15 cellular contexts compared by ENCODE assay signal in the genomic region with DNA sequence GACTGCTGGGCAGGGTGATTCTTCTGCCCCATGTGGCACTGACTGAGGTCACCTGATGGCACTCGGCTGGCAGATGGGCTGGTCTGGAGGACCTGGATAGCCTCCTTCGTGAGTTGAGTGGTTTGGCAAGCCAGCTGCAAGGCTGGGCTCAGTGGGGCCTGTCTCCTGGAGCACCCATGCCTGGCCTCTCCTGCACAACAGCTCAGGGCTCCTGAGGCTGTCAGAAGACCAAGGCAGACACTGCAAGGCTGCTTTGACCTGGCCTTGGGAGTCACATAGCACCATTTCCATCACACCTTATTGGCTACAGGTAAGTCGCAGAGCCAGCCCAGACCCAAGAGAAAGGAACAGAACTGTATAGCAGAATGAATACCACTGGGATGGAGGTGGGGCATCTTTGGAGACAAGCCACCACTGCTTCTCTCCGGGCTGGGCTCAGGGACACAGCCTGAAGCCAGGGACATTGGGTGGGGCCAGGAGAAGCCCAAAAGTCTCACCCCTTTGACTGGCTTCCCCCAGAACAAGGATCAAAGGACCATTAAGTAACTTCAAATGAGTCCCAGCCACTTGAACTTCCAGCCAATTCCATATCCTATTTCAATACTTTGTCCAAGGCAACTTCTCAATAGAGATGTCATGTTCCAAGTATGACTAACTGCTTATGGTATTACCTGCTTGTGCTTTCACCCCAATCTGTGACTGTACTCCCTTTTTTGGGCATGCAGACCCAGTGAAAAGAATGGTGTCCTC.
A peak's percentile ranks its signal among the peaks of the same experiment; 100 is the strongest.
DNase-seq lines count a peak whose midpoint lies in the region; ATAC-seq and TF ChIP-seq lines count a peak whose summit lies in the region.
"Had no signal": no experiment of that assay in that cellular context is flagged by ENCODE, and none has a peak within 500 bp of the region (broad histone marks: within the 10 kb centered on the region; RNA-seq: fewer than 3 reads in every experiment).

No MANE protein-coding gene starts in this region.

- no peaks in the 10 kb centered on the region for H3K27me3 Mint-ChIP-seq in activated CD4-positive, alpha-beta T cell treated with anti-CD3 and anti-CD28 coated beads for 36 hours
- H3K27me3 Mint-ChIP-seq in type B pancreatic cell = no peaks in the 10 kb centered on the region
- H3K27me3 Mint-ChIP-seq: activated naive CD4-positive, alpha-beta T cell treated with anti-CD3 and anti-CD28 coated beads, Interleukin-2, amount 50 U/mL, for 24 hours; dendritic cell treated with granulocyte-macrophage colony-stimulating factor and Interleukin-4, amounts not matched to agents 40 ng/mL and 50 ng/mL, for 4 days had no signal

- H3K36me3 Mint-ChIP-seq in activated CD4-positive, alpha-beta T cell treated with anti-CD3 and anti-CD28 coated beads for 36 hours (ENCODE audit: low read depth) = no peaks in the 10 kb centered on the region
- H3K36me3 Mint-ChIP-seq in type B pancreatic cell = no peaks in the 10 kb centered on the region
- H3K36me3 Mint-ChIP-seq: activated naive CD4-positive, alpha-beta T cell treated with anti-CD3 and anti-CD28 coated beads, Interleukin-2, amount 50 U/mL, for 24 hours had no signal

- no peaks in the 10 kb centered on the region for H4K20me1 ChIP-seq in BLaER1

- ATAC-seq in lower lobe of right lung = peak; percentile 32 to 39
- ATAC-seq in activated CD4-positive, alpha-beta T cell treated with anti-CD3 and anti-CD28 coated beads for 36 hours = no peak
- ATAC-seq: left lobe of liver had no signal

- no peaks in the 10 kb centered on the region for H3K36me3 ChIP-seq in BLaER1
- no peaks in the 10 kb centered on the region for H3K36me3 ChIP-seq in breast epithelium
- H3K36me3 ChIP-seq in lower lobe of right lung = no peaks in the 10 kb centered on the region
- H3K36me3 ChIP-seq in transverse colon = no peaks in the 10 kb centered on the region
- H3K36me3 ChIP-seq: BE2C had no signal

- H3K27ac ChIP-seq in BLaER1 (0 out of 2 replicates have a peak overlapping the region, but pooled peaks have one; percentile 18), breast epithelium (peak overlapping the region; percentile 74 to 80), lower lobe of right lung (no peak overlapping the region), transverse colon (no peak overlapping the region)

- no peak overlapping the region for H3K4me3 ChIP-seq in BLaER1
- no peak overlapping the region for H3K4me3 ChIP-seq in breast epithelium
- no peak overlapping the region for H3K4me3 ChIP-seq in lower lobe of right lung
- H3K4me3 ChIP-seq in transverse colon = no peak overlapping the region

- H3K4me1 Mint-ChIP-seq in activated CD4-positive, alpha-beta T cell treated with anti-CD3 and anti-CD28 coated beads for 36 hours = no peaks in the 10 kb centered on the region
- H3K4me1 Mint-ChIP-seq in type B pancreatic cell (ENCODE audit: unreplicated experiment) = no peaks in the 10 kb centered on the region
- H3K4me1 Mint-ChIP-seq: activated naive CD4-positive, alpha-beta T cell treated with anti-CD3 and anti-CD28 coated beads, Interleukin-2, amount 50 U/mL, for 24 hours had no signal

- DNase-seq in NAMALWA (ENCODE audit: low spot score) (peak; percentile 16), breast epithelium (ENCODE audit: low spot score in 2 of 2) (peak in 1 of 2 donors; percentile 62), lower lobe of right lung (no peak), transverse colon (no peak), nucleus accumbens (lab: John Stamatoyannopoulos, UW) (no peak), type B pancreatic cell (ENCODE audit: extremely low spot score, unreplicated experiment) (no peak)
- DNase-seq in activated CD4-positive, alpha-beta T cell treated with anti-CD3 and anti-CD28 coated beads for 36 hours = no peak
- DNase-seq: BE2C, head of caudate nucleus, NCI-H1105 had no signal

- no peak for TF ChIP-seq EP300 in transverse colon (IDR thresholded peaks at IDR 0.05; ENCODE audit: low read depth)

- no peaks in the 10 kb centered on the region for H3K9me3 Mint-ChIP-seq in activated CD4-positive, alpha-beta T cell treated with anti-CD3 and anti-CD28 coated beads for 36 hours (ENCODE audit: low read depth)
- H3K9me3 Mint-ChIP-seq in type B pancreatic cell = no peaks in the 10 kb centered on the region
- H3K9me3 Mint-ChIP-seq: activated naive CD4-positive, alpha-beta T cell treated with anti-CD3 and anti-CD28 coated beads, Interleukin-2, amount 50 U/mL, for 24 hours; dendritic cell treated with granulocyte-macrophage colony-stimulating factor and Interleukin-4, amounts not matched to agents 40 ng/mL and 50 ng/mL, for 4 days; T-helper 1 cell treated with Interleukin-12 subunit alpha and Interleukin-12 subunit beta and Interleukin-4 antibody, amounts not matched to agents 30 μg/mL and 1 μg/mL, for 36 hours had no signal

- in situ Hi-C loops in transverse colon (cut with MboI; ENCODE audit: low pct_ligation_motif_present in 1 of 4, low pct_unique_long_range_greater_than_20kb in 1 of 4, low sequenced_read_pairs in 3 of 4) = no loop called here

- 87% methylated on average over 3 of the region's 4 CpGs; no CpG with 5 or more reads in 1 of the 2 donors for WGBS in transverse colon (ENCODE audit: low coverage in 1 of 2), 2 donors

- H3K9me3 ChIP-seq in BLaER1 (no peaks in the 10 kb centered on the region), breast epithelium (no peaks in the 10 kb centered on the region), lower lobe of right lung (no peaks in the 10 kb centered on the region), transverse colon (no peaks in the 10 kb centered on the region)
- H3K9me3 ChIP-seq: BE2C had no signal

- TF ChIP-seq POLR2A in breast epithelium (IDR thresholded peaks at IDR 0.05) (no peak), transverse colon (IDR thresholded peaks at IDR 0.05) (no peak)

- POLR2A ChIA-PET in activated CD4-positive, alpha-beta T cell treated with anti-CD3 and anti-CD28 coated beads for 36 hours (lab: Charles Lee) = no interaction called here

- no peak overlapping the region for H3K4me3 Mint-ChIP-seq in activated CD4-positive, alpha-beta T cell treated with anti-CD3 and anti-CD28 coated beads for 36 hours
- H3K4me3 Mint-ChIP-seq in type B pancreatic cell = no peak overlapping the region
- H3K4me3 Mint-ChIP-seq: activated naive CD4-positive, alpha-beta T cell treated with anti-CD3 and anti-CD28 coated beads, Interleukin-2, amount 50 U/mL, for 24 hours; dendritic cell treated with granulocyte-macrophage colony-stimulating factor and Interleukin-4, amounts not matched to agents 40 ng/mL and 50 ng/mL, for 4 days; T-helper 1 cell treated with Interleukin-12 subunit alpha and Interleukin-12 subunit beta and Interleukin-4 antibody, amounts not matched to agents 30 μg/mL and 1 μg/mL, for 36 hours had no signal

- no peak overlapping the region for H3K27ac Mint-ChIP-seq in activated CD4-positive, alpha-beta T cell treated with anti-CD3 and anti-CD28 coated beads for 36 hours
- H3K27ac Mint-ChIP-seq in type B pancreatic cell = no peak overlapping the region
- H3K27ac Mint-ChIP-seq: activated naive CD4-positive, alpha-beta T cell treated with anti-CD3 and anti-CD28 coated beads, Interleukin-2, amount 50 U/mL, for 24 hours; dendritic cell treated with granulocyte-macrophage colony-stimulating factor and Interleukin-4, amounts not matched to agents 40 ng/mL and 50 ng/mL, for 4 days; T-helper 1 cell treated with Interleukin-12 subunit alpha and Interleukin-12 subunit beta and Interleukin-4 antibody, amounts not matched to agents 30 μg/mL and 1 μg/mL, for 36 hours had no signal

- intact Hi-C loops in breast epithelium (cut with DNase I; ENCODE audit: low total_unique reads) = no loop called here
- intact Hi-C loops in lower lobe of right lung (cut with DNase I) = no loop called here
- intact Hi-C loops in activated CD4-positive, alpha-beta T cell treated with anti-CD3 and anti-CD28 coated beads for 36 hours (cut with DNase I, micrococcal nuclease) = no loop called here
- intact Hi-C loops in transverse colon (cut with DNase I; ENCODE audit: low total_unique reads) = no loop called here

- peak overlapping the region; percentile 65 for H3K4me2 ChIP-seq in BLaER1

- 0 out of 2 replicates have a peak overlapping the region, but pooled peaks have one; percentile 10 for H3K9ac ChIP-seq in BLaER1

- no peak for TF ChIP-seq CTCF in breast epithelium (IDR thresholded peaks at IDR 0.05)
- no peak for TF ChIP-seq CTCF in lower lobe of right lung (IDR thresholded peaks at IDR 0.05)
- TF ChIP-seq CTCF in transverse colon (IDR thresholded peaks at IDR 0.05) = no peak
- no peak for TF ChIP-seq CTCF in type B pancreatic cell (conservative IDR thresholded peaks at IDR 0.05)

- H3K4me1 ChIP-seq in BLaER1 (peaks cover 33% of the 10 kb centered on the region), breast epithelium (no peaks in the 10 kb centered on the region), lower lobe of right lung (no peaks in the 10 kb centered on the region), transverse colon (no peaks in the 10 kb centered on the region)
- H3K4me1 ChIP-seq: BE2C had no signal

- CTCF ChIA-PET in activated CD4-positive, alpha-beta T cell treated with anti-CD3 and anti-CD28 coated beads for 36 hours (lab: Charles Lee) = no interaction called here

- no peaks in the 10 kb centered on the region for H3K27me3 ChIP-seq in BLaER1
- H3K27me3 ChIP-seq in breast epithelium = no peaks in the 10 kb centered on the region
- H3K27me3 ChIP-seq in lower lobe of right lung (ENCODE audit: low read depth) = no peaks in the 10 kb centered on the region
- no peaks in the 10 kb centered on the region for H3K27me3 ChIP-seq in transverse colon
- H3K27me3 ChIP-seq: BE2C had no signal

Comparison
In these comparisons a context has a peak if more than half of its experiments do, and no peak if none do; other contexts are left out.
1. H3K27ac ChIP-seq: peak in BLaER1 (single experiment) and breast epithelium (2 of 2); none in lower lobe of right lung (single experiment) and transverse colon (0 of 4).